ENCODE assay signal across 15 cellular contexts in the genomic region with DNA sequence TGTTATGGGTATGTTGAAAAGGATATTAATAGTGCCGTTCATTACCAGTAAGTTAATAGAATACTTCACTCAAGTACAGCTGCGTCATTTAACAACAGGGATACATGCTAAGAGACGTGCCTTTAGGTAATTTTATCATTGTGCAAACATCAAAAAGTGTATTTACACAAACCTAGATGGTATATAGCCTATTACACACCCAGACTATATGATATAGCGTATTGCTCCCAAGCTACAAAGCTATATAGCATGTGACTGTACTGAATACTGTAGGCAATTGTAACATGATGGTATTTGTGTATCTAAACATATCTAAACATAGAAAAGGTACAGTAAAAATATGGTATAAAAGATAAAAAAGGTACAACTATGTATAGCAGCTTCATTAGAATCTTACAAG.
"Had no signal": no experiment of that assay in that cellular context is flagged by ENCODE, and none has a peak within 500 bp of the region (broad histone marks: within the 10 kb centered on the region; RNA-seq: fewer than 3 reads in every experiment).

No MANE protein-coding gene starts in this region.

- H3K9me3 ChIP-seq: gastroesophageal sphincter, lower lobe of right lung had no signal

- H3K36me3 Mint-ChIP-seq: immature natural killer cell, naive B cell had no signal

- H3K27ac Mint-ChIP-seq: immature natural killer cell, naive B cell had no signal

- H3K9me3 Mint-ChIP-seq: immature natural killer cell had no signal

- H3K27me3 ChIP-seq: esophagus muscularis mucosa, foreskin keratinocyte, gastroesophageal sphincter, heart left ventricle, hepatocyte, left lung had no signal

- H3K4me1 ChIP-seq: foreskin keratinocyte, left lung, lower lobe of right lung had no signal

- H2AFZ ChIP-seq: hepatocyte had no signal

- H3K27ac ChIP-seq: coronary artery, dorsolateral prefrontal cortex, esophagus muscularis mucosa, foreskin keratinocyte, gastroesophageal sphincter, heart left ventricle, hepatocyte, left lung, lower lobe of right lung had no signal

- DNase-seq: dorsolateral prefrontal cortex; effector CD4-positive, alpha-beta T cell; effector memory CD4-positive, alpha-beta T cell; heart left ventricle; islet precursor cell; left ventricle myocardium superior; lower lobe of right lung; naive B cell had no signal

- H3K4me3 ChIP-seq: coronary artery, dorsolateral prefrontal cortex, esophagus muscularis mucosa, gastroesophageal sphincter, heart left ventricle, hepatocyte, left lung, lower lobe of right lung had no signal

- H3K4me3 Mint-ChIP-seq: immature natural killer cell, naive B cell had no signal

- H3K4me2 ChIP-seq: hepatocyte had no signal

- H3K79me2 ChIP-seq: hepatocyte had no signal

- H3K4me1 Mint-ChIP-seq: immature natural killer cell, naive B cell had no signal

- ATAC-seq: gastroesophageal sphincter had no signal

- H3K36me3 ChIP-seq: esophagus muscularis mucosa, gastroesophageal sphincter, heart left ventricle, left lung, lower lobe of right lung had no signal
